Comparison of ENCODE assay signal across 14 cellular contexts in genomic region chr1:8213136-8213535, GRCh38.
"Had no signal": no experiment of that assay in that cellular context is flagged by ENCODE, and none has a peak within 500 bp of the region (broad histone marks: within the 10 kb centered on the region; RNA-seq: fewer than 3 reads in every experiment).

No MANE protein-coding gene starts in this region.

- H3K27ac ChIP-seq: breast epithelium, pancreas, uterus had no signal

- H3K36me3 ChIP-seq: breast epithelium, heart left ventricle, pancreas, stomach, thoracic aorta, uterus had no signal

- DNase-seq: activated CD4-positive, alpha-beta T cell treated with anti-CD3 and anti-CD28 coated beads, Interleukin-2, amount 50 U/mL, for 48 hours; activated CD4-positive, CD25-positive, alpha-beta regulatory T cell treated with anti-CD3 and anti-CD28 coated beads, Interleukin-2, amount 50 U/mL, for 72 hours; activated gamma-delta T cell; activated T-cell treated with anti-CD3 and anti-CD28 coated beads, Interleukin-2, amount 50 U/mL, for 48 hours; foreskin melanocyte; heart left ventricle; pancreas; stimulated activated CD4-positive, alpha-beta T cell treated with anti-CD3 and anti-CD28 coated beads, Interleukin-15, amount 100 ng/mL, for 24 hours; stimulated activated CD4-positive, alpha-beta T cell treated with anti-CD3 and anti-CD28 coated beads, Interleukin-4, amount 100 ng/mL, for 4 hours; stomach; uterus had no signal

- ATAC-seq: heart left ventricle; natural killer cell treated with Interleukin-12 subunit alpha and Interleukin-12 subunit beta and Interleukin-15 and Interleukin-18, amount 100 ng/mL, for 72 hours; pancreas had no signal

- H3K9me3 ChIP-seq: breast epithelium, heart left ventricle, pancreas, stomach, thoracic aorta, uterus had no signal

- H3K4me3 ChIP-seq: breast epithelium, heart left ventricle, pancreas, stomach, thoracic aorta, uterus had no signal

- H3K4me1 ChIP-seq: uterus had no signal

- FAIRE-seq: pancreas had no signal

- H3K27me3 ChIP-seq: breast epithelium, pancreas, stomach, uterus had no signal
